Comparison of ENCODE assay signal across 17 cellular contexts in genomic region chr18:4750392-4751346, GRCh38.
DNase-seq lines count a peak whose midpoint lies in the region; ATAC-seq and TF ChIP-seq lines count a peak whose summit lies in the region.
"Had no signal": no experiment of that assay in that cellular context is flagged by ENCODE, and none has a peak within 500 bp of the region (broad histone marks: within the 10 kb centered on the region; RNA-seq: fewer than 3 reads in every experiment).

No MANE protein-coding gene starts in this region.

- no peaks in the 10 kb centered on the region for H3K27me3 Mint-ChIP-seq in stimulated activated naive CD8-positive, alpha-beta T cell treated with anti-CD3 and anti-CD28 coated beads, Interleukin-15, amount 100 ng/mL, for 72 hours

- H3K9me3 Mint-ChIP-seq in stimulated activated naive CD8-positive, alpha-beta T cell treated with anti-CD3 and anti-CD28 coated beads, Interleukin-15, amount 100 ng/mL, for 72 hours: peaks cover 14 to 32% of the 10 kb centered on the region in 2 donors

- TF ChIP-seq POLR2A in spleen (IDR thresholded peaks at IDR 0.05): no peak

- no peaks in the 10 kb centered on the region for H3K27me3 ChIP-seq in thoracic aorta (replicated peaks; ENCODE audit: insufficient read depth)
- no peaks in the 10 kb centered on the region for H3K27me3 ChIP-seq in spleen (replicated peaks in 1 of 7)

- no peaks in the 10 kb centered on the region for H3K4me1 Mint-ChIP-seq in stimulated activated naive CD8-positive, alpha-beta T cell treated with anti-CD3 and anti-CD28 coated beads, Interleukin-15, amount 100 ng/mL, for 72 hours

- H3K4me3 Mint-ChIP-seq in stimulated activated naive CD8-positive, alpha-beta T cell treated with anti-CD3 and anti-CD28 coated beads, Interleukin-15, amount 100 ng/mL, for 72 hours: no peak overlapping the region
- H3K4me3 Mint-ChIP-seq: CD8-positive, alpha-beta T cell had no signal

- TF ChIP-seq CTCF in thoracic aorta (IDR thresholded peaks at IDR 0.05): no peak
- TF ChIP-seq CTCF in spleen (IDR thresholded peaks at IDR 0.05 in 8 of 11, conservative IDR thresholded peaks at IDR 0.05 in 3 of 11): no peak

- WGBS in spleen, 5 donors: 77 to 80% (median 78%) methylated on average over 9 of the region's 9 CpGs

- peaks cover under 1% of the 10 kb centered on the region for H3K9me3 ChIP-seq in thoracic aorta
- H3K9me3 ChIP-seq in spleen: peaks cover 0 to 55% (median 18%) of the 10 kb centered on the region in 8 donors

- peak overlapping the region; percentile 2 for H3K27ac ChIP-seq in cingulate gyrus (ENCODE audit: low read depth, low read length)
- no peak overlapping the region for H3K27ac ChIP-seq in thoracic aorta
- H3K27ac ChIP-seq in spleen: no peak overlapping the region
- H3K27ac ChIP-seq: KMS-11, SK-N-MC had no signal

- H3K36me3 ChIP-seq in thoracic aorta (no peaks in the 10 kb centered on the region), spleen (no peaks in the 10 kb centered on the region)

- no peak for ATAC-seq in thoracic aorta (ENCODE audit: insufficient number of reproducible peaks, low FRiP score, low read depth)
- no peak for ATAC-seq in stimulated activated naive CD8-positive, alpha-beta T cell treated with anti-CD3 and anti-CD28 coated beads, Interleukin-15, amount 100 ng/mL, for 72 hours
- ATAC-seq: CD8-positive, alpha-beta T cell had no signal

- H3K27ac Mint-ChIP-seq in stimulated activated naive CD8-positive, alpha-beta T cell treated with anti-CD3 and anti-CD28 coated beads, Interleukin-15, amount 100 ng/mL, for 72 hours: no peak overlapping the region
- H3K27ac Mint-ChIP-seq: CD8-positive, alpha-beta T cell had no signal

- intact Hi-C loops in spleen (cut with DNase I; ENCODE audit: low total_unique reads): no loop called here

- H3K4me3 ChIP-seq in thoracic aorta (peak overlapping the region; percentile 58), spleen (no peak overlapping the region)
- H3K4me3 ChIP-seq: SK-N-MC had no signal

- DNase-seq in NCI-H1105 treated with DMSO at 0.1 percent for 48 hours (lab: John Stamatoyannopoulos, UW) (peak; percentile 25), NCI-H1105 (lab: John Stamatoyannopoulos, UW) (no peak), NCI-H446 treated with DMSO at 0.1 percent for 48 hours (lab: John Stamatoyannopoulos, UW) (peak; percentile 11), thoracic aorta (ENCODE audit: low spot score) (no peak), cerebellar nuclear complex (lab: John Stamatoyannopoulos, UW) (no peak), spleen (no peak)
- no peak for DNase-seq in stimulated activated naive CD8-positive, alpha-beta T cell treated with anti-CD3 and anti-CD28 coated beads, Interleukin-15, amount 100 ng/mL, for 72 hours
- DNase-seq: 8988T; CD8-positive, alpha-beta T cell; GF-D8; H7; NCI-H1048; NCI-H187; Right ventricle myocardium superior had no signal

- H3K4me1 ChIP-seq in thoracic aorta (ENCODE audit: control insufficient read depth in 1 of 2, low read depth in 2 of 2) (peaks cover 0 to 5% of the 10 kb centered on the region in 2 donors), spleen (no peaks in the 10 kb centered on the region)

Comparison
In these comparisons a context has a peak if more than half of its experiments do, and no peak if none do; other contexts are left out.
1. DNase-seq: peak in NCI-H1105 treated with DMSO at 0.1 percent for 48 hours (single experiment) and NCI-H446 treated with DMSO at 0.1 percent for 48 hours (single experiment); none in NCI-H1105 (single experiment), thoracic aorta (single experiment), cerebellar nuclear complex (0 of 2), stimulated activated naive CD8-positive, alpha-beta T cell treated with anti-CD3 and anti-CD28 coated beads, Interleukin-15, amount 100 ng/mL, for 72 hours (0 of 2) and spleen (single experiment).